Comparison of ENCODE assay signal across 19 cellular contexts in the genomic region with DNA sequence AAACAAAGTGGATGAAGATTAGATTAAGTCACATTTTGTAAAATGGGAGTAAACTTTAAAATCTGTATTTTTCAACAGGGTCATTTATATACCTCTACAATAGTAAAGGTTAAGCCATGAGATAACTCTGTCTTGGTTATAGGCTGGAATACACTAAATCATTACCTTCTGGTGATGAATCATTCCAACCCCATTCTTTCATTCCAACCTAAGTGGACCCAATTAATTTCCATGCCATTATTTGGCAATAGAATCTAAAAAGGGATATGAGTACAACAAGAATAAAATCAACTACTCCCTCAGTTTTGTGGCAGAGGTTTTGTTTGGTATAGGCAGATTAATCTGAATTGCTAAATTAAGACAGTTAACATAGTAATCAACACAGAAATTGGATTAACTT. TPM values are rescaled to one million over a fixed set of nuclear protein-coding genes. Genes with fewer than 3 reads are reported as not detected.
DNase-seq lines count a peak whose midpoint lies in the region; ATAC-seq and TF ChIP-seq lines count a peak whose summit lies in the region.
"Had no signal": no experiment of that assay in that cellular context is flagged by ENCODE, and none has a peak within 500 bp of the region (broad histone marks: within the 10 kb centered on the region; RNA-seq: fewer than 3 reads in every experiment).

No MANE protein-coding gene starts in this region.

- no peak overlapping the region for H2AFZ ChIP-seq in smooth muscle cell (ENCODE audit: low read depth)

- TF ChIP-seq CTCF in RWPE1 (conservative IDR thresholded peaks at IDR 0.05; ENCODE audit: low read depth) = no peak
- TF ChIP-seq CTCF in smooth muscle cell (IDR thresholded peaks at IDR 0.05; ENCODE audit: borderline replicate concordance, insufficient read depth, poor library complexity, severe bottlenecking) = no peak

- peaks cover 3% of the 10 kb centered on the region for H3F3A ChIP-seq in smooth muscle cell (ENCODE audit: low read depth)

- POLR2A ChIA-PET in RWPE1 (lab: Yijun Ruan, JAX; ENCODE audit: low non-redundant PET) = no interaction called here
- POLR2A ChIA-PET in CD8-positive, alpha-beta memory T cell (lab: Charles Lee) = no interaction called here

- CTCF ChIA-PET in RWPE1 (lab: Yijun Ruan, JAX) = no interaction called here
- CTCF ChIA-PET in CD8-positive, alpha-beta memory T cell (lab: Charles Lee) = no interaction called here
- CTCF ChIA-PET in activated naive CD4-positive, alpha-beta T cell treated with anti-CD3 and anti-CD28 coated beads, Interleukin-2, amount 10 ng/mL, durations not matched to agents 7 days and 5 days (lab: Charles Lee) = no interaction called here

- no peaks in the 10 kb centered on the region for H3K9me3 ChIP-seq in HUES48 (ENCODE audit: control insufficient read depth, insufficient read depth, low read length)
- no peaks in the 10 kb centered on the region for H3K9me3 ChIP-seq in smooth muscle cell (replicated peaks; ENCODE audit: low read depth)
- no peaks in the 10 kb centered on the region for H3K9me3 ChIP-seq in CD8-positive, alpha-beta memory T cell (ENCODE audit: low read length)
- H3K9me3 ChIP-seq: BLaER1 treated with 17β-estradiol and CSF1 and Interleukin-3, amounts not matched to agents 10 nM and 100 nM had no signal

- DNase-seq in RWPE1 (ENCODE audit: low spot score) = peak; percentile 60
- no peak for DNase-seq in epithelial cell of prostate (ENCODE audit: low read depth, low spot score)
- DNase-seq in smooth muscle cell (lab: John Stamatoyannopoulos, UW; ENCODE audit: unreplicated experiment) = no peak
- DNase-seq in CD8-positive, alpha-beta memory T cell = no peak
- DNase-seq in activated naive CD4-positive, alpha-beta T cell treated with anti-CD3 and anti-CD28 coated beads, Interleukin-2, amount 10 ng/mL, durations not matched to agents 7 days and 5 days = no peak
- DNase-seq: CD4-positive, alpha-beta memory T cell; DND-41; KG1; NCI-H1105; NCI-H146; NCI-H2029 treated with DMSO at 0.1 percent for 48 hours; NCI-H345; NCI-H524 treated with DMSO at 0.1 percent for 48 hours; SHP77 treated with DMSO at 0.1 percent for 48 hours had no signal

- no peaks in the 10 kb centered on the region for H3K36me3 Mint-ChIP-seq in CD8-positive, alpha-beta memory T cell
- no peaks in the 10 kb centered on the region for H3K36me3 Mint-ChIP-seq in activated naive CD4-positive, alpha-beta T cell treated with anti-CD3 and anti-CD28 coated beads, Interleukin-2, amount 10 ng/mL, durations not matched to agents 7 days and 5 days
- H3K36me3 Mint-ChIP-seq: CD4-positive, alpha-beta memory T cell had no signal

- H3K9ac ChIP-seq in HUES48 (ENCODE audit: low read depth, low read length) = no peak overlapping the region
- H3K9ac ChIP-seq in smooth muscle cell (ENCODE audit: low read depth) = no peak overlapping the region
- H3K9ac ChIP-seq: BLaER1 treated with 17β-estradiol and CSF1 and Interleukin-3, amounts not matched to agents 10 nM and 100 nM had no signal

- H3K27ac ChIP-seq in HUES48 (ENCODE audit: low read depth, low read length) = peak overlapping the region; percentile 18
- no peak overlapping the region for H3K27ac ChIP-seq in RWPE1
- peak overlapping the region; percentile 10 for H3K27ac ChIP-seq in epithelial cell of prostate
- peak overlapping the region; percentile 21 for H3K27ac ChIP-seq in smooth muscle cell (ENCODE audit: low read depth)
- H3K27ac ChIP-seq in CD8-positive, alpha-beta memory T cell (ENCODE audit: low read depth, low read length) = no peak overlapping the region
- H3K27ac ChIP-seq: BLaER1 treated with 17β-estradiol and CSF1 and Interleukin-3, amounts not matched to agents 10 nM and 100 nM; SK-N-MC had no signal

- H3K4me1 ChIP-seq in HUES48 (ENCODE audit: control insufficient read depth, insufficient read depth, low read length) = peaks cover 84% of the 10 kb centered on the region
- H3K4me1 ChIP-seq in smooth muscle cell (ENCODE audit: low read depth) = peaks cover 28% of the 10 kb centered on the region
- H3K4me1 ChIP-seq in CD8-positive, alpha-beta memory T cell (ENCODE audit: insufficient read depth, low read length) = no peaks in the 10 kb centered on the region
- H3K4me1 ChIP-seq: BLaER1 treated with 17β-estradiol and CSF1 and Interleukin-3, amounts not matched to agents 10 nM and 100 nM had no signal

- H3K36me3 ChIP-seq in HUES48 (ENCODE audit: control insufficient read depth, insufficient read depth, low read length) (no peaks in the 10 kb centered on the region), smooth muscle cell (ENCODE audit: low read depth) (no peaks in the 10 kb centered on the region)
- H3K36me3 ChIP-seq in CD8-positive, alpha-beta memory T cell (ENCODE audit: insufficient read depth, low read length) = no peaks in the 10 kb centered on the region
- H3K36me3 ChIP-seq: BLaER1 treated with 17β-estradiol and CSF1 and Interleukin-3, amounts not matched to agents 10 nM and 100 nM had no signal

- H3K4me3 ChIP-seq in HUES48 (ENCODE audit: low read depth, low read length) (no peak overlapping the region), smooth muscle cell (no peak overlapping the region)
- no peak overlapping the region for H3K4me3 ChIP-seq in CD8-positive, alpha-beta memory T cell (ENCODE audit: low read length)
- H3K4me3 ChIP-seq: BLaER1 treated with 17β-estradiol and CSF1 and Interleukin-3, amounts not matched to agents 10 nM and 100 nM; SK-N-MC had no signal

- H3K27ac Mint-ChIP-seq in CD8-positive, alpha-beta memory T cell = no peak overlapping the region
- H3K27ac Mint-ChIP-seq in activated naive CD4-positive, alpha-beta T cell treated with anti-CD3 and anti-CD28 coated beads, Interleukin-2, amount 10 ng/mL, durations not matched to agents 7 days and 5 days = no peak overlapping the region
- H3K27ac Mint-ChIP-seq: CD4-positive, alpha-beta memory T cell had no signal

- no peaks in the 10 kb centered on the region for H3K79me2 ChIP-seq in smooth muscle cell (ENCODE audit: low read depth)

- H3K4me2 ChIP-seq in smooth muscle cell = no peak overlapping the region
- H3K4me2 ChIP-seq: BLaER1 treated with 17β-estradiol and CSF1 and Interleukin-3, amounts not matched to agents 10 nM and 100 nM had no signal

- H4K20me1 ChIP-seq in smooth muscle cell (ENCODE audit: low read depth) = no peaks in the 10 kb centered on the region
- H4K20me1 ChIP-seq: BLaER1 treated with 17β-estradiol and CSF1 and Interleukin-3, amounts not matched to agents 10 nM and 100 nM had no signal

- no peaks in the 10 kb centered on the region for H3K4me1 Mint-ChIP-seq in CD8-positive, alpha-beta memory T cell
- H3K4me1 Mint-ChIP-seq in activated naive CD4-positive, alpha-beta T cell treated with anti-CD3 and anti-CD28 coated beads, Interleukin-2, amount 10 ng/mL, durations not matched to agents 7 days and 5 days = no peaks in the 10 kb centered on the region
- H3K4me1 Mint-ChIP-seq: CD4-positive, alpha-beta memory T cell had no signal

- no peak overlapping the region for H3K4me3 Mint-ChIP-seq in CD8-positive, alpha-beta memory T cell
- no peak overlapping the region for H3K4me3 Mint-ChIP-seq in activated naive CD4-positive, alpha-beta T cell treated with anti-CD3 and anti-CD28 coated beads, Interleukin-2, amount 10 ng/mL, durations not matched to agents 7 days and 5 days
- H3K4me3 Mint-ChIP-seq: CD4-positive, alpha-beta memory T cell had no signal

- H3K27me3 ChIP-seq in HUES48 (ENCODE audit: control insufficient read depth, insufficient read depth, low read length) = no peaks in the 10 kb centered on the region
- H3K27me3 ChIP-seq in smooth muscle cell (ENCODE audit: low read depth) = no peaks in the 10 kb centered on the region
- no peaks in the 10 kb centered on the region for H3K27me3 ChIP-seq in CD8-positive, alpha-beta memory T cell (ENCODE audit: insufficient read depth, low read length, poor library complexity, severe bottlenecking)
- H3K27me3 ChIP-seq: BLaER1 treated with 17β-estradiol and CSF1 and Interleukin-3, amounts not matched to agents 10 nM and 100 nM had no signal

- peaks cover 0 to 25% (median 7%) of the 10 kb centered on the region in 5 donors for H3K9me3 Mint-ChIP-seq in CD8-positive, alpha-beta memory T cell
- H3K9me3 Mint-ChIP-seq in activated naive CD4-positive, alpha-beta T cell treated with anti-CD3 and anti-CD28 coated beads, Interleukin-2, amount 10 ng/mL, durations not matched to agents 7 days and 5 days = peaks cover 6% of the 10 kb centered on the region

- H3K27me3 Mint-ChIP-seq in CD8-positive, alpha-beta memory T cell = no peaks in the 10 kb centered on the region
- no peaks in the 10 kb centered on the region for H3K27me3 Mint-ChIP-seq in activated naive CD4-positive, alpha-beta T cell treated with anti-CD3 and anti-CD28 coated beads, Interleukin-2, amount 10 ng/mL, durations not matched to agents 7 days and 5 days
- H3K27me3 Mint-ChIP-seq: CD4-positive, alpha-beta memory T cell had no signal

- ATAC-seq in GM18517 (IDR thresholded peaks at IDR 0.05; ENCODE audit: unreplicated experiment) = no peak

RNA-seq across cellular contexts. Expression of a gene that starts 54.3 kb away (rescaled TPM):
- total RNA-seq in smooth muscle cell = 3.5 and 5.6 TPM in 2 replicates
- polyA plus RNA-seq in smooth muscle cell = 2.3 TPM in 1 of 2 replicates, not detected in the other
- not detected for total RNA-seq in CD8-positive, alpha-beta memory T cell
- not detected for polyA plus RNA-seq in CD8-positive, alpha-beta memory T cell
- total RNA-seq: CD4-positive, alpha-beta memory T cell; OCI-LY7 had no signal
- polyA plus RNA-seq: CD4-positive, alpha-beta memory T cell had no signal

Comparison
In these comparisons a context has a peak if more than half of its experiments do, and no peak if none do; other contexts are left out.
1. H3K27ac ChIP-seq: peak in HUES48 (single experiment), epithelial cell of prostate (single experiment) and smooth muscle cell (single experiment); none in RWPE1 (single experiment) and CD8-positive, alpha-beta memory T cell (single experiment).